In genomic region chr9:35929188-35929718, GRCh38 we compare ENCODE assay signal across 18 cellular contexts. TPM values are rescaled to one million over a fixed set of nuclear protein-coding genes. Genes with fewer than 3 reads are reported as not detected.
DNase-seq lines count a peak whose midpoint lies in the region; ATAC-seq and TF ChIP-seq lines count a peak whose summit lies in the region.
"Had no signal": no experiment of that assay in that cellular context is flagged by ENCODE, and none has a peak within 500 bp of the region (broad histone marks: within the 10 kb centered on the region; RNA-seq: fewer than 3 reads in every experiment).

No MANE protein-coding gene starts in this region.

- DNase-seq in Right ventricle myocardium superior (no peak), right atrium auricular region (ENCODE audit: low spot score) (no peak), mucosa of descending colon (peak in 1 of 3 donors; percentile 38), immature natural killer cell (no peak), NCI-H2171 treated with DMSO at 0.1 percent for 48 hours (lab: John Stamatoyannopoulos, UW) (no peak), NCI-H774 (lab: John Stamatoyannopoulos, UW) (no peak), testis (no peak)
- DNase-seq: Caco-2, DMS53, H9, Karpas-422, NCI-H187 treated with DMSO at 0.1 percent for 48 hours, NCI-H2171, NCI-H82 had no signal

- H3K9me3 Mint-ChIP-seq in immature natural killer cell = no peaks in the 10 kb centered on the region
- H3K9me3 Mint-ChIP-seq: CD14-positive monocyte, H9 had no signal

- H3K4me3 ChIP-seq in right atrium auricular region (no peak overlapping the region), gastroesophageal sphincter (no peak overlapping the region), mucosa of descending colon (no peak overlapping the region), testis (no peak overlapping the region)

- TF ChIP-seq CTCF in right atrium auricular region (IDR thresholded peaks at IDR 0.05) (no peak), gastroesophageal sphincter (IDR thresholded peaks at IDR 0.05) (no peak), mucosa of descending colon (IDR thresholded peaks at IDR 0.05) (no peak), testis (IDR thresholded peaks at IDR 0.05) (no peak)

- H3K27ac Mint-ChIP-seq in immature natural killer cell = no peak overlapping the region
- H3K27ac Mint-ChIP-seq: CD14-positive monocyte, H9 had no signal

- peaks cover 0 to 7% (median 3%) of the 10 kb centered on the region in 3 donors for H3K27me3 Mint-ChIP-seq in immature natural killer cell (ENCODE audit: low read depth in 3 of 3)

- TF ChIP-seq EP300 in gastroesophageal sphincter (IDR thresholded peaks at IDR 0.05) = no peak

- TF ChIP-seq POLR2A in gastroesophageal sphincter (IDR thresholded peaks at IDR 0.05) (no peak), testis (IDR thresholded peaks at IDR 0.05) (no peak)

- no peaks in the 10 kb centered on the region for H3K27me3 ChIP-seq in right atrium auricular region
- no peaks in the 10 kb centered on the region for H3K27me3 ChIP-seq in gastroesophageal sphincter
- no peaks in the 10 kb centered on the region for H3K27me3 ChIP-seq in testis

- H3K27ac ChIP-seq in right atrium auricular region (peak overlapping the region in 1 of 2 donors; percentile 42), gastroesophageal sphincter (no peak overlapping the region), testis (no peak overlapping the region)

- no peaks in the 10 kb centered on the region for H3K36me3 Mint-ChIP-seq in immature natural killer cell
- H3K36me3 Mint-ChIP-seq: CD14-positive monocyte had no signal

- H3K36me3 ChIP-seq in right atrium auricular region = no peaks in the 10 kb centered on the region
- no peaks in the 10 kb centered on the region for H3K36me3 ChIP-seq in gastroesophageal sphincter
- H3K36me3 ChIP-seq in mucosa of descending colon (ENCODE audit: low read depth) = no peaks in the 10 kb centered on the region
- H3K36me3 ChIP-seq in testis (ENCODE audit: low read depth, missing control alignments) = no peaks in the 10 kb centered on the region

- H3K4me1 ChIP-seq in right atrium auricular region (peaks cover 0 to 9% of the 10 kb centered on the region in 2 donors), gastroesophageal sphincter (peaks cover 0 to 10% (median 0%) of the 10 kb centered on the region in 3 donors), mucosa of descending colon (ENCODE audit: low read depth) (no peaks in the 10 kb centered on the region), testis (peaks cover 9% of the 10 kb centered on the region)

- intact Hi-C loops in Right ventricle myocardium superior (cut with DNase I) = no loop called here
- intact Hi-C loops in mucosa of descending colon (cut with DNase I, micrococcal nuclease) = no loop called here
- intact Hi-C loops in testis (cut with DNase I; ENCODE audit: low total_unique reads) = no loop called here

- H3K9me3 ChIP-seq in right atrium auricular region = no peaks in the 10 kb centered on the region
- no peaks in the 10 kb centered on the region for H3K9me3 ChIP-seq in gastroesophageal sphincter
- no peaks in the 10 kb centered on the region for H3K9me3 ChIP-seq in mucosa of descending colon
- no peaks in the 10 kb centered on the region for H3K9me3 ChIP-seq in testis
- H3K9me3 ChIP-seq: Caco-2 had no signal

- H3K4me1 Mint-ChIP-seq in immature natural killer cell = peaks cover 0 to 5% of the 10 kb centered on the region in 2 donors
- H3K4me1 Mint-ChIP-seq: H9 had no signal

- 73 to 93% methylated on average over 3 to 7 of the region's 8 CpGs for WGBS in gastroesophageal sphincter (ENCODE audit: low coverage in 1 of 2), 2 donors
- WGBS in testis, 2 donors = 77 to 82% methylated on average over 8 of the region's 8 CpGs

- no peak overlapping the region for H3K4me3 Mint-ChIP-seq in immature natural killer cell
- H3K4me3 Mint-ChIP-seq: CD14-positive monocyte, H9 had no signal

- peak; percentile 18 for ATAC-seq in Right ventricle myocardium superior (ENCODE audit: poor library complexity)
- ATAC-seq in gastroesophageal sphincter = peak; percentile 46
- ATAC-seq in mucosa of descending colon = peak; percentile 83

RNA-seq across cellular contexts. Expression of gene SPAAR, which starts 20.0 kb away (rescaled TPM):
- total RNA-seq in Right ventricle myocardium superior (8.3 TPM), right atrium auricular region (1 to 10 TPM; 3.8 to 6.3 TPM), gastroesophageal sphincter (1 to 10 TPM in 3 of 4 donors, under 1 TPM in 1; 0.62 to 5.5 (median 2.6) TPM), mucosa of descending colon (1 to 10 TPM; 2.0 to 2.9 (median 2.0) TPM), testis (10 to 100 TPM; 56.9 to 69.8 TPM)
- polyA plus RNA-seq in immature natural killer cell (not detected), testis (ENCODE audit: insufficient read depth, low read depth, low replicate concordance) (15.0 TPM)
- total RNA-seq: Caco-2, H9, NCI-H460 had no signal
- polyA plus RNA-seq: CD14-positive monocyte had no signal

RNA-seq across cellular contexts. Expression of gene HRCT1, which starts 23.3 kb away (rescaled TPM):
- total RNA-seq in Right ventricle myocardium superior (7.4 TPM), right atrium auricular region (10 to 100 TPM in 1 of 2 donors, 1 to 10 TPM in 1; 4.9 to 12.5 TPM), gastroesophageal sphincter (10 to 100 TPM in 3 of 4 donors, 1 to 10 TPM in 1; 4.0 to 32.7 (median 17.0) TPM), mucosa of descending colon (100 to 1,000 TPM in 1 of 3 donors, 10 to 100 TPM in 2; 24.8 to 161 (median 82.1) TPM), testis (1 to 10 TPM; 2.5 to 6.5 TPM)
- polyA plus RNA-seq in immature natural killer cell (not detected), testis (ENCODE audit: insufficient read depth, low read depth, low replicate concordance) (7.1 TPM)
- total RNA-seq: A172, Caco-2, H9 had no signal
- polyA plus RNA-seq: CD14-positive monocyte had no signal

RNA-seq across cellular contexts. Expression of gene OR2S2, which starts 28.7 kb away (rescaled TPM):
- total RNA-seq in Right ventricle myocardium superior (not detected), right atrium auricular region (not detected), gastroesophageal sphincter (not detected), mucosa of descending colon (not detected), testis (not detected)
- polyA plus RNA-seq in immature natural killer cell (not detected), testis (ENCODE audit: insufficient read depth, low read depth, low replicate concordance) (not detected)
- total RNA-seq: A172, Caco-2, H9, NCI-H460 had no signal
- polyA plus RNA-seq: CD14-positive monocyte had no signal

RNA-seq across cellular contexts. Expression of gene OR13J1, which starts 59.1 kb away (rescaled TPM):
- not detected for total RNA-seq in Right ventricle myocardium superior
- not detected for total RNA-seq in right atrium auricular region
- total RNA-seq in gastroesophageal sphincter = not detected
- total RNA-seq in mucosa of descending colon = not detected
- polyA plus RNA-seq in immature natural killer cell = not detected
- total RNA-seq in testis = not detected
- not detected for polyA plus RNA-seq in testis (ENCODE audit: insufficient read depth, low read depth, low replicate concordance)
- total RNA-seq: A172, Caco-2, H9, NCI-H460 had no signal
- polyA plus RNA-seq: CD14-positive monocyte had no signal

Comparison
In these comparisons a context has a peak if more than half of its experiments do, and no peak if none do; other contexts are left out.
1. ATAC-seq: peak in every context shown above with its lines; median percentile 83 in mucosa of descending colon; 46 in gastroesophageal sphincter; 18 in Right ventricle myocardium superior.